1 cellular context compared by ENCODE assay signal in the genomic region with DNA sequence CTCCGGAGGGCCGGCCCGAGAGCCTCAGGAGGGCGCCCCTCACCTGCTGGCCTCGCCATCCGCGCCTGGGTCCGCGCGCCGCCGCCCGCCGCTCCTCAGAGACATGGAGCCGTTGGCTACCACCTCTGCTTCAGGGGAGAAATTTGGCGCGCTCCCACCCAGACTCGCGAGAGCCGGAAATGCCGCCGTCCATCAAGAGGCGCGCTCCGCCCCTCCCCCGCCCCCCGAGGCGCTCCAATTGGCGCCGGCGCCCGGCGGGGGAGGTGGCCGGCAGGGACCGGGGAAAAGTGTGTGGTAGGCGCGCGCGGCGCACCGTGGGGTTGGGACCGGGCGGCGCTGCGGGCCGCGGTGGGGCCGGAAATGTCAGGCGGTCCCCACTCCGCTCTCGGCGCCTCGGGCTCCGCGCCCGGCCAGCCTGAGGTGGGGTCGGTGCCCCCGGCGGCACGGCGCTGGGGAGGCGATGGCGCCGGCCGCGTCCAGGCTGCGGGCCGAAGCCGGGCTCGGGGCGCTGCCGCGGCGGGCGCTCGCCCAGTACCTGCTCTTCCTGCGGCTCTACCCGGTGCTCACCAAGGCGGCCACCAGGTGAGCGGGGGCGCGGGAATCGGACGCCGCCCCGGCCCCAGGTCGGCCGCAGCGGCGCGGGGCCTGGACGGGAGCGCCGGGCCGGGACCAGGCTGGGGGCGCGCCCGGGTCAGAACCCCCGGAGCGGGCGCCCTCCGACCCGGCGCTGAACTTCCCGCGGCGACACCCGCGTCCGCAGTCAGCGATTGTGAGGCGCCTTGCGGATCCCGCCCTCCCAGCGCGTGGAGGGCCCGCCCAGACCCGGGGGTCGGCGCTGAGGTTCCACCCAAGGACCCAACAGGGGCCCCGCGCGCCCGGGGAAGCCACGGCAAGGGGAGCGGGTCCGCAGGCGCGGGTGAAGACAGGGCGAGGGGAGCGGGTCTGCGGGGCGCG.
A peak's percentile ranks its signal among the peaks of the same experiment; 100 is the strongest.
TF ChIP-seq lines count a peak whose summit lies in the region.

A gene with protein sequence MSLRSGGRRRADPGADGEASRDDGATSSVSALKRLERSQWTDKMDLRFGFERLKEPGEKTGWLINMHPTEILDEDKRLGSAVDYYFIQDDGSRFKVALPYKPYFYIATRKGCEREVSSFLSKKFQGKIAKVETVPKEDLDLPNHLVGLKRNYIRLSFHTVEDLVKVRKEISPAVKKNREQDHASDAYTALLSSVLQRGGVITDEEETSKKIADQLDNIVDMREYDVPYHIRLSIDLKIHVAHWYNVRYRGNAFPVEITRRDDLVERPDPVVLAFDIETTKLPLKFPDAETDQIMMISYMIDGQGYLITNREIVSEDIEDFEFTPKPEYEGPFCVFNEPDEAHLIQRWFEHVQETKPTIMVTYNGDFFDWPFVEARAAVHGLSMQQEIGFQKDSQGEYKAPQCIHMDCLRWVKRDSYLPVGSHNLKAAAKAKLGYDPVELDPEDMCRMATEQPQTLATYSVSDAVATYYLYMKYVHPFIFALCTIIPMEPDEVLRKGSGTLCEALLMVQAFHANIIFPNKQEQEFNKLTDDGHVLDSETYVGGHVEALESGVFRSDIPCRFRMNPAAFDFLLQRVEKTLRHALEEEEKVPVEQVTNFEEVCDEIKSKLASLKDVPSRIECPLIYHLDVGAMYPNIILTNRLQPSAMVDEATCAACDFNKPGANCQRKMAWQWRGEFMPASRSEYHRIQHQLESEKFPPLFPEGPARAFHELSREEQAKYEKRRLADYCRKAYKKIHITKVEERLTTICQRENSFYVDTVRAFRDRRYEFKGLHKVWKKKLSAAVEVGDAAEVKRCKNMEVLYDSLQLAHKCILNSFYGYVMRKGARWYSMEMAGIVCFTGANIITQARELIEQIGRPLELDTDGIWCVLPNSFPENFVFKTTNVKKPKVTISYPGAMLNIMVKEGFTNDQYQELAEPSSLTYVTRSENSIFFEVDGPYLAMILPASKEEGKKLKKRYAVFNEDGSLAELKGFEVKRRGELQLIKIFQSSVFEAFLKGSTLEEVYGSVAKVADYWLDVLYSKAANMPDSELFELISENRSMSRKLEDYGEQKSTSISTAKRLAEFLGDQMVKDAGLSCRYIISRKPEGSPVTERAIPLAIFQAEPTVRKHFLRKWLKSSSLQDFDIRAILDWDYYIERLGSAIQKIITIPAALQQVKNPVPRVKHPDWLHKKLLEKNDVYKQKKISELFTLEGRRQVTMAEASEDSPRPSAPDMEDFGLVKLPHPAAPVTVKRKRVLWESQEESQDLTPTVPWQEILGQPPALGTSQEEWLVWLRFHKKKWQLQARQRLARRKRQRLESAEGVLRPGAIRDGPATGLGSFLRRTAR (N-terminal part only) (minus strand): TSS at position 132 of the 954 bp plus-strand sequence. CDS start 27 bp downstream, at position 105.
A gene (plus strand): TSS at position 377 of the 954 bp plus-strand sequence. CDS start 84 bp downstream, at position 461.

TF ChIP-seq in K562, 482 proteins besides CTCF, POLR2A, EP300 and RAD21 (continued from another document and continues in another):
- TF ChIP-seq, protein P1, sequence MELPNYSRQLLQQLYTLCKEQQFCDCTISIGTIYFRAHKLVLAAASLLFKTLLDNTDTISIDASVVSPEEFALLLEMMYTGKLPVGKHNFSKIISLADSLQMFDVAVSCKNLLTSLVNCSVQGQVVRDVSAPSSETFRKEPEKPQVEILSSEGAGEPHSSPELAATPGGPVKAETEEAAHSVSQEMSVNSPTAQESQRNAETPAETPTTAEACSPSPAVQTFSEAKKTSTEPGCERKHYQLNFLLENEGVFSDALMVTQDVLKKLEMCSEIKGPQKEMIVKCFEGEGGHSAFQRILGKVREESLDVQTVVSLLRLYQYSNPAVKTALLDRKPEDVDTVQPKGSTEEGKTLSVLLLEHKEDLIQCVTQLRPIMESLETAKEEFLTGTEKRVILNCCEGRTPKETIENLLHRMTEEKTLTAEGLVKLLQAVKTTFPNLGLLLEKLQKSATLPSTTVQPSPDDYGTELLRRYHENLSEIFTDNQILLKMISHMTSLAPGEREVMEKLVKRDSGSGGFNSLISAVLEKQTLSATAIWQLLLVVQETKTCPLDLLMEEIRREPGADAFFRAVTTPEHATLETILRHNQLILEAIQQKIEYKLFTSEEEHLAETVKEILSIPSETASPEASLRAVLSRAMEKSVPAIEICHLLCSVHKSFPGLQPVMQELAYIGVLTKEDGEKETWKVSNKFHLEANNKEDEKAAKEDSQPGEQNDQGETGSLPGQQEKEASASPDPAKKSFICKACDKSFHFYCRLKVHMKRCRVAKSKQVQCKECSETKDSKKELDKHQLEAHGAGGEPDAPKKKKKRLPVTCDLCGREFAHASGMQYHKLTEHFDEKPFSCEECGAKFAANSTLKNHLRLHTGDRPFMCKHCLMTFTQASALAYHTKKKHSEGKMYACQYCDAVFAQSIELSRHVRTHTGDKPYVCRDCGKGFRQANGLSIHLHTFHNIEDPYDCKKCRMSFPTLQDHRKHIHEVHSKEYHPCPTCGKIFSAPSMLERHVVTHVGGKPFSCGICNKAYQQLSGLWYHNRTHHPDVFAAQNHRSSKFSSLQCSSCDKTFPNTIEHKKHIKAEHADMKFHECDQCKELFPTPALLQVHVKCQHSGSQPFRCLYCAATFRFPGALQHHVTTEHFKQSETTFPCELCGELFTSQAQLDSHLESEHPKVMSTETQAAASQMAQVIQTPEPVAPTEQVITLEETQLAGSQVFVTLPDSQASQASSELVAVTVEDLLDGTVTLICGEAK (IDR thresholded peaks at IDR 0.05) = 0 out of 2 replicates have a peak, but pooled peaks have one; percentile 34
- TF ChIP-seq, protein P1 (CRISPR knock-in tag; IDR thresholded peaks at IDR 0.05) = no peak
- no peak for TF ChIP-seq MEF2D (tag; conservative IDR thresholded peaks at IDR 0.05; ENCODE audit: low read depth)
- TF ChIP-seq ZNF785 (CRISPR knock-in tag; IDR thresholded peaks at IDR 0.05) = no peak
- no peak for TF ChIP-seq HMG20B (CRISPR knock-in tag; IDR thresholded peaks at IDR 0.05)
- TF ChIP-seq, protein P2, sequence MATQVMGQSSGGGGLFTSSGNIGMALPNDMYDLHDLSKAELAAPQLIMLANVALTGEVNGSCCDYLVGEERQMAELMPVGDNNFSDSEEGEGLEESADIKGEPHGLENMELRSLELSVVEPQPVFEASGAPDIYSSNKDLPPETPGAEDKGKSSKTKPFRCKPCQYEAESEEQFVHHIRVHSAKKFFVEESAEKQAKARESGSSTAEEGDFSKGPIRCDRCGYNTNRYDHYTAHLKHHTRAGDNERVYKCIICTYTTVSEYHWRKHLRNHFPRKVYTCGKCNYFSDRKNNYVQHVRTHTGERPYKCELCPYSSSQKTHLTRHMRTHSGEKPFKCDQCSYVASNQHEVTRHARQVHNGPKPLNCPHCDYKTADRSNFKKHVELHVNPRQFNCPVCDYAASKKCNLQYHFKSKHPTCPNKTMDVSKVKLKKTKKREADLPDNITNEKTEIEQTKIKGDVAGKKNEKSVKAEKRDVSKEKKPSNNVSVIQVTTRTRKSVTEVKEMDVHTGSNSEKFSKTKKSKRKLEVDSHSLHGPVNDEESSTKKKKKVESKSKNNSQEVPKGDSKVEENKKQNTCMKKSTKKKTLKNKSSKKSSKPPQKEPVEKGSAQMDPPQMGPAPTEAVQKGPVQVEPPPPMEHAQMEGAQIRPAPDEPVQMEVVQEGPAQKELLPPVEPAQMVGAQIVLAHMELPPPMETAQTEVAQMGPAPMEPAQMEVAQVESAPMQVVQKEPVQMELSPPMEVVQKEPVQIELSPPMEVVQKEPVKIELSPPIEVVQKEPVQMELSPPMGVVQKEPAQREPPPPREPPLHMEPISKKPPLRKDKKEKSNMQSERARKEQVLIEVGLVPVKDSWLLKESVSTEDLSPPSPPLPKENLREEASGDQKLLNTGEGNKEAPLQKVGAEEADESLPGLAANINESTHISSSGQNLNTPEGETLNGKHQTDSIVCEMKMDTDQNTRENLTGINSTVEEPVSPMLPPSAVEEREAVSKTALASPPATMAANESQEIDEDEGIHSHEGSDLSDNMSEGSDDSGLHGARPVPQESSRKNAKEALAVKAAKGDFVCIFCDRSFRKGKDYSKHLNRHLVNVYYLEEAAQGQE (CRISPR knock-in tag; IDR thresholded peaks at IDR 0.05; ENCODE audit: low read depth) = no peak
- TF ChIP-seq ZNF75A (CRISPR knock-in tag; IDR thresholded peaks at IDR 0.05) = no peak
- TF ChIP-seq ZNF3 (CRISPR knock-in tag; IDR thresholded peaks at IDR 0.05) = no peak
- no peak for TF ChIP-seq ZNF140 (CRISPR knock-in tag; IDR thresholded peaks at IDR 0.05)
- TF ChIP-seq NCOR1 (IDR thresholded peaks at IDR 0.05) = no peak
- TF ChIP-seq, protein P3, sequence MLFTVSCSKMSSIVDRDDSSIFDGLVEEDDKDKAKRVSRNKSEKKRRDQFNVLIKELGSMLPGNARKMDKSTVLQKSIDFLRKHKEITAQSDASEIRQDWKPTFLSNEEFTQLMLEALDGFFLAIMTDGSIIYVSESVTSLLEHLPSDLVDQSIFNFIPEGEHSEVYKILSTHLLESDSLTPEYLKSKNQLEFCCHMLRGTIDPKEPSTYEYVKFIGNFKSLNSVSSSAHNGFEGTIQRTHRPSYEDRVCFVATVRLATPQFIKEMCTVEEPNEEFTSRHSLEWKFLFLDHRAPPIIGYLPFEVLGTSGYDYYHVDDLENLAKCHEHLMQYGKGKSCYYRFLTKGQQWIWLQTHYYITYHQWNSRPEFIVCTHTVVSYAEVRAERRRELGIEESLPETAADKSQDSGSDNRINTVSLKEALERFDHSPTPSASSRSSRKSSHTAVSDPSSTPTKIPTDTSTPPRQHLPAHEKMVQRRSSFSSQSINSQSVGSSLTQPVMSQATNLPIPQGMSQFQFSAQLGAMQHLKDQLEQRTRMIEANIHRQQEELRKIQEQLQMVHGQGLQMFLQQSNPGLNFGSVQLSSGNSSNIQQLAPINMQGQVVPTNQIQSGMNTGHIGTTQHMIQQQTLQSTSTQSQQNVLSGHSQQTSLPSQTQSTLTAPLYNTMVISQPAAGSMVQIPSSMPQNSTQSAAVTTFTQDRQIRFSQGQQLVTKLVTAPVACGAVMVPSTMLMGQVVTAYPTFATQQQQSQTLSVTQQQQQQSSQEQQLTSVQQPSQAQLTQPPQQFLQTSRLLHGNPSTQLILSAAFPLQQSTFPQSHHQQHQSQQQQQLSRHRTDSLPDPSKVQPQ (CRISPR knock-in tag; IDR thresholded peaks at IDR 0.05; ENCODE audit: borderline replicate concordance) = no peak
- TF ChIP-seq PYGO2 (tag; IDR thresholded peaks at IDR 0.05) = no peak
- TF ChIP-seq DPF2 (IDR thresholded peaks at IDR 0.05) = no peak
- no peak for TF ChIP-seq CBX8 (IDR thresholded peaks at IDR 0.05; ENCODE audit: borderline replicate concordance, extremely low read depth, low read depth, low read length, poor library complexity, severe bottlenecking)
- TF ChIP-seq ZNF311 (CRISPR knock-in tag; IDR thresholded peaks at IDR 0.05) = no peak
- no peak for TF ChIP-seq NUFIP1 (IDR thresholded peaks at IDR 0.05; ENCODE audit: partially characterized antibody)
- no peak for TF ChIP-seq ZFP36 (IDR thresholded peaks at IDR 0.05; ENCODE audit: low read depth, low read length, partially characterized antibody)
- 0 out of 2 replicates have a peak, but pooled peaks have one; percentile 25 for TF ChIP-seq SAFB (IDR thresholded peaks at IDR 0.05; ENCODE audit: borderline replicate concordance, low read depth, low read length)
- no peak for TF ChIP-seq ERF (CRISPR knock-in tag; IDR thresholded peaks at IDR 0.05)
- no peak for TF ChIP-seq TCF7L2 (IDR thresholded peaks at IDR 0.05; ENCODE audit: low read depth, low read length)
- TF ChIP-seq HDAC6 (IDR thresholded peaks at IDR 0.05; ENCODE audit: low read depth, low read length) = no peak
- TF ChIP-seq RBBP5 (IDR thresholded peaks at IDR 0.05; ENCODE audit: borderline replicate concordance, insufficient read depth, low read length, poor library complexity, severe bottlenecking) = peak; percentile 76
- TF ChIP-seq MYC (IDR thresholded peaks at IDR 0.05; ENCODE audit: low read depth, low read length) = peak; percentile 81
- TF ChIP-seq MYC (CRISPR knock-in tag; IDR thresholded peaks at IDR 0.05; ENCODE audit: borderline replicate concordance, low read depth) = no peak
- TF ChIP-seq, protein P4, sequence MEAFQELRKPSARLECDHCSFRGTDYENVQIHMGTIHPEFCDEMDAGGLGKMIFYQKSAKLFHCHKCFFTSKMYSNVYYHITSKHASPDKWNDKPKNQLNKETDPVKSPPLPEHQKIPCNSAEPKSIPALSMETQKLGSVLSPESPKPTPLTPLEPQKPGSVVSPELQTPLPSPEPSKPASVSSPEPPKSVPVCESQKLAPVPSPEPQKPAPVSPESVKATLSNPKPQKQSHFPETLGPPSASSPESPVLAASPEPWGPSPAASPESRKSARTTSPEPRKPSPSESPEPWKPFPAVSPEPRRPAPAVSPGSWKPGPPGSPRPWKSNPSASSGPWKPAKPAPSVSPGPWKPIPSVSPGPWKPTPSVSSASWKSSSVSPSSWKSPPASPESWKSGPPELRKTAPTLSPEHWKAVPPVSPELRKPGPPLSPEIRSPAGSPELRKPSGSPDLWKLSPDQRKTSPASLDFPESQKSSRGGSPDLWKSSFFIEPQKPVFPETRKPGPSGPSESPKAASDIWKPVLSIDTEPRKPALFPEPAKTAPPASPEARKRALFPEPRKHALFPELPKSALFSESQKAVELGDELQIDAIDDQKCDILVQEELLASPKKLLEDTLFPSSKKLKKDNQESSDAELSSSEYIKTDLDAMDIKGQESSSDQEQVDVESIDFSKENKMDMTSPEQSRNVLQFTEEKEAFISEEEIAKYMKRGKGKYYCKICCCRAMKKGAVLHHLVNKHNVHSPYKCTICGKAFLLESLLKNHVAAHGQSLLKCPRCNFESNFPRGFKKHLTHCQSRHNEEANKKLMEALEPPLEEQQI (IDR thresholded peaks at IDR 0.05) = no peak
